ENCODE assay signal across 1 cellular context in the genomic region with DNA sequence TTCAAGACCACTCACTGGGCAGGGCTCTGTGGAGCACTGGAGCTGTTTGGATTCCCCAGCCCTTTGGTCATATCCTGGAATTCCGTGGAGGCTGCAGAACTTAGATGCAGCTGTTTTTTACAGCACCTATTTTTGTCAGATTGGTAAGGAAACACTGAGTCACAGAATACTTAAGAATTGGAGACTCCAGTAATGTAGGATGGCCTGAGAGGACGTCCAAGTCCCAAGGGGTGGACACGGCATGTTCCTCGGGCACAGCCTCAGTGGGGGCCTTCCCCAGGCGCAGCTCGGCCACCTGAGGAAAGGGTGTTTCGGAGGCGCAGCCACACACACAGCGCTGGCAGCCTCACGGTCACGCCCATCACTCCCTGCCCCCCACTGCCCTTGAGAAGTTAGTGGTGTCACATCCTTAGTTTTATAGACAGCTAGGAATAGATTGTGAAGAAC.
TF ChIP-seq lines count a peak whose summit lies in the region.

No MANE protein-coding gene starts in this region.

TF ChIP-seq in IMR-90, 13 proteins besides CTCF, POLR2A, EP300 and RAD21:
- TF ChIP-seq FOS (IDR thresholded peaks at IDR 0.05; ENCODE audit: low read depth, low read length) (peak; percentile 51; the same call in 1 of the 2 replicates), BHLHE40 (IDR thresholded peaks at IDR 0.05; ENCODE audit: low read depth, low read length) (no peak)
